15 cellular contexts compared by ENCODE assay signal in the genomic region with DNA sequence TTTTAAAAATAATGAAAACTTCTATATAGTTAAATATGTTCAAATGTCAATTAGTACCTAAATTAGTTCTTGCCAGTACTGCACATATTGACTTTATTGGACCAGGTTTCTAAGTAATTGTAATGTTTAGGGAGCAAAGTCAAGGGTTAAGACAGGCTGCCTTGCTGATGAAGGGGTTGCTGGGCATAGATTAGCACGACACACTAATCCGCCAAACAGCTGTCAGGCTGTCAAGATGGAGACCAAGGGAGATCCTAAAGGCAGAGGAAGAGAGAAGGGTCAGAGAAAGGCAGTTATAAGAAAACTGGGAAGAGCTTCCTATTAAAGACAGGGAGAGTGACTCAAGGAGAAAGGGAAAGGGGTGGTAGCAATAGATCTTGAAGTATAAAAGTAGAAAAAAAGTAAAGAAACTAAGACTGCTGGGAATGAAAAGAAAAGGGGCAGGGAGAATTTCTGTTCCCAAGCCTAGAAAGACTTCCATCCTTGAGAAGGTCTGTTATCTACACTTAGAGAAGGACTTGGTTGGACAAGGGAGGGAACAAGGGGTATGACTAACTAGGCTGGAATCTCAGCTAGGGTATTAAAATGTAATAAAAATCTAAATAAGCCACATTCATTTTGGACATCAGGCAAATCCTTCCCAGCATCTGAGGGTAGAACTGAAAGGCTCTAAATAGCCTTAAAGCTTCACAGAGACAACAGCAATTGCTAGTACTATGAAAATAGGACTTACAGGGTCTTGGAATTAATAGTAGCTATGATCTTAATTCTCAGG.
DNase-seq lines count a peak whose midpoint lies in the region; ATAC-seq and TF ChIP-seq lines count a peak whose summit lies in the region.
"Had no signal": no experiment of that assay in that cellular context is flagged by ENCODE, and none has a peak within 500 bp of the region (broad histone marks: within the 10 kb centered on the region; RNA-seq: fewer than 3 reads in every experiment).

No MANE protein-coding gene starts in this region.

- H3K9ac ChIP-seq in fibroblast of lung (ENCODE audit: insufficient read depth, low read length) = no peak overlapping the region
- H3K9ac ChIP-seq in skeletal muscle satellite cell (ENCODE audit: low read depth, low read length) = no peak overlapping the region

- H3K9me3 ChIP-seq in fibroblast of lung (ENCODE audit: control insufficient read depth, insufficient read depth, low read depth, low read length) (no peaks in the 10 kb centered on the region), skeletal muscle satellite cell (replicated peaks; ENCODE audit: low read length) (no peaks in the 10 kb centered on the region)
- H3K9me3 ChIP-seq: thoracic aorta had no signal

- TF ChIP-seq CTCF in fibroblast of lung (conservative IDR thresholded peaks at IDR 0.05 in 1 of 2, IDR thresholded peaks at IDR 0.05 in 1 of 2; ENCODE audit: low read depth in 1 of 2, low read length in 2 of 2) = no peak

- no peak overlapping the region for H3K4me3 ChIP-seq in fibroblast of lung (replicated peaks in 1 of 4; ENCODE audit: control extremely low read depth in 1 of 4, insufficient read depth in 1 of 4, low read depth in 3 of 4, low read length in 4 of 4)
- no peak overlapping the region for H3K4me3 ChIP-seq in skeletal muscle satellite cell (ENCODE audit: low read length)
- H3K4me3 ChIP-seq: skin epidermis, thoracic aorta had no signal

- H3K4me2 ChIP-seq in fibroblast of lung (ENCODE audit: extremely low read depth, insufficient read depth, low read length) (no peak overlapping the region), skeletal muscle satellite cell (ENCODE audit: low read length) (peak overlapping the region; percentile 5)

- H3K27me3 ChIP-seq in fibroblast of lung (ENCODE audit: control insufficient read depth, insufficient read depth, low read length) (no peaks in the 10 kb centered on the region), skeletal muscle satellite cell (ENCODE audit: control insufficient read depth, insufficient read depth, low read length) (no peaks in the 10 kb centered on the region)

- no peak overlapping the region for H3K27ac ChIP-seq in fibroblast of lung (ENCODE audit: insufficient read depth, low read length)
- H3K27ac ChIP-seq: skin epidermis had no signal

- H4K20me1 ChIP-seq in fibroblast of lung (ENCODE audit: control insufficient read depth, extremely low read depth, insufficient read depth, low read length) = no peaks in the 10 kb centered on the region

- no peak for ATAC-seq in HG02610 (IDR thresholded peaks at IDR 0.05; ENCODE audit: unreplicated experiment)
- ATAC-seq: natural killer cell had no signal

- DNase-seq in GM04503 (ENCODE audit: low read depth) (peak; percentile 58), RKO (ENCODE audit: low spot score) (peak; percentile 2), fibroblast of lung (ENCODE audit: low read depth in 2 of 2) (peak; percentile 68 to 87), UCSD-AML1 (lab: John Stamatoyannopoulos, UW; ENCODE audit: unreplicated experiment) (no peak), ureter (ENCODE audit: low spot score) (no peak)
- DNase-seq in stimulated activated CD4-positive, alpha-beta T cell treated with anti-CD3 and anti-CD28 coated beads, Interleukin-2, amount 100 ng/mL, for 48 hours = no peak
- DNase-seq: activated CD4-positive, alpha-beta T cell treated with anti-CD3 and anti-CD28 coated beads, Interleukin-2, amount 10 ng/mL, durations not matched to agents 24 days and 14 days; islet precursor cell; natural killer cell; NCI-H2081 treated with DMSO at 0.1 percent for 48 hours; T-helper 1 cell had no signal

- H3K79me2 ChIP-seq in fibroblast of lung (ENCODE audit: control insufficient read depth, insufficient read depth, low read length) = no peaks in the 10 kb centered on the region

- H3K4me1 ChIP-seq in fibroblast of lung (ENCODE audit: control insufficient read depth, extremely low read depth, insufficient read depth, low read length) = no peaks in the 10 kb centered on the region
- peaks cover 16% of the 10 kb centered on the region for H3K4me1 ChIP-seq in skeletal muscle satellite cell (ENCODE audit: control insufficient read depth, insufficient read depth, low read length)

- no peak overlapping the region for H2AFZ ChIP-seq in fibroblast of lung (ENCODE audit: low read length)

- H3K36me3 ChIP-seq in fibroblast of lung (ENCODE audit: control insufficient read depth, insufficient read depth, low read length) = no peaks in the 10 kb centered on the region
- H3K36me3 ChIP-seq in skeletal muscle satellite cell (ENCODE audit: insufficient read depth, low read length) = no peaks in the 10 kb centered on the region
- H3K36me3 ChIP-seq: thoracic aorta had no signal

Comparison
In these comparisons a context has a peak if more than half of its experiments do, and no peak if none do; other contexts are left out.
1. DNase-seq: peak in GM04503 (single experiment), RKO (single experiment) and fibroblast of lung (2 of 2); none in UCSD-AML1 (single experiment), stimulated activated CD4-positive, alpha-beta T cell treated with anti-CD3 and anti-CD28 coated beads, Interleukin-2, amount 100 ng/mL, for 48 hours (0 of 2) and ureter (single experiment).